Comparison of ENCODE assay signal across 16 cellular contexts in genomic region chrX:147737690-147738089, GRCh38.
DNase-seq lines count a peak whose midpoint lies in the region; ATAC-seq lines count a peak whose summit lies in the region.
"Had no signal": no experiment of that assay in that cellular context is flagged by ENCODE, and none has a peak within 500 bp of the region (broad histone marks: within the 10 kb centered on the region; RNA-seq: fewer than 3 reads in every experiment).

No MANE protein-coding gene starts in this region.

- H3K27me3 Mint-ChIP-seq in activated T-cell treated with anti-CD3 and anti-CD28 coated beads, Interleukin-2, amount 50 U/mL, for 72 hours (ENCODE audit: low read depth): peaks cover 12% of the 10 kb centered on the region
- no peaks in the 10 kb centered on the region for H3K27me3 Mint-ChIP-seq in activated T-helper 2 cell treated with anti-CD3 and anti-CD28 coated beads, Interferon-gamma antibody, Interleukin-2, Interleukin-4, amounts not matched to agents 10 μg/mL and 5 μg/mL and 100 μg/mL, durations not matched to agents 14 hours and 24 hours and 36 hours (ENCODE audit: low read depth)

- ATAC-seq in activated T-cell treated with anti-CD3 and anti-CD28 coated beads, Interleukin-2, amount 50 U/mL, for 72 hours (replicated peaks in 1 of 2): peak; percentile 52 to 54
- ATAC-seq in stimulated activated naive CD8-positive, alpha-beta T cell treated with anti-CD3 and anti-CD28 coated beads, Interleukin-15, Interleukin-2, amounts not matched to agents 100 U/mL and 50 U/mL, for 24 hours: peak; percentile 43
- ATAC-seq in GM21515 (IDR thresholded peaks at IDR 0.05; ENCODE audit: unreplicated experiment): no peak
- ATAC-seq: K562, Panc1 had no signal

- H3K9me3 Mint-ChIP-seq in activated T-cell treated with anti-CD3 and anti-CD28 coated beads, Interleukin-2, amount 50 U/mL, for 72 hours: peaks cover 1 to 2% of the 10 kb centered on the region in 2 donors
- peaks cover 9% of the 10 kb centered on the region for H3K9me3 Mint-ChIP-seq in activated T-helper 2 cell treated with anti-CD3 and anti-CD28 coated beads, Interferon-gamma antibody, Interleukin-2, Interleukin-4, amounts not matched to agents 10 μg/mL and 5 μg/mL and 100 μg/mL, durations not matched to agents 14 hours and 24 hours and 36 hours

- DNase-seq in activated T-cell treated with anti-CD3 and anti-CD28 coated beads, Interleukin-2, amount 50 U/mL, for 72 hours: no peak
- DNase-seq in activated T-cell treated with anti-CD3 and anti-CD28 coated beads, Interleukin-2, amount 50 U/mL, for 48 hours: no peak
- peak; percentile 1 for DNase-seq in KBM-7
- no peak for DNase-seq in activated T-helper 2 cell treated with anti-CD3 and anti-CD28 coated beads, Interferon-gamma antibody, Interleukin-2, Interleukin-4, amounts not matched to agents 10 μg/mL and 5 μg/mL and 100 μg/mL, durations not matched to agents 14 hours and 24 hours and 36 hours (ENCODE audit: low spot score)
- DNase-seq in stimulated activated naive CD8-positive, alpha-beta T cell treated with anti-CD3 and anti-CD28 coated beads, Interleukin-15, Interleukin-2, amounts not matched to agents 100 U/mL and 50 U/mL, for 24 hours: no peak
- no peak for DNase-seq in HK-2 (ENCODE audit: unreplicated experiment)
- DNase-seq: MG63, NCI-H1105 treated with DMSO at 0.1 percent for 48 hours, NCI-H187, NCI-H446 treated with DMSO at 0.1 percent for 48 hours, NCI-H774, Right ventricle myocardium superior, SK-N-SH had no signal

- H3K4me1 Mint-ChIP-seq in activated T-cell treated with anti-CD3 and anti-CD28 coated beads, Interleukin-2, amount 50 U/mL, for 72 hours (ENCODE audit: low read depth): peaks cover 21% of the 10 kb centered on the region
- peaks cover 27% of the 10 kb centered on the region for H3K4me1 Mint-ChIP-seq in activated T-helper 2 cell treated with anti-CD3 and anti-CD28 coated beads, Interferon-gamma antibody, Interleukin-2, Interleukin-4, amounts not matched to agents 10 μg/mL and 5 μg/mL and 100 μg/mL, durations not matched to agents 14 hours and 24 hours and 36 hours (ENCODE audit: low read depth)

- H3K27ac Mint-ChIP-seq in activated T-cell treated with anti-CD3 and anti-CD28 coated beads, Interleukin-2, amount 50 U/mL, for 72 hours: peak overlapping the region; percentile 80
- H3K27ac Mint-ChIP-seq in activated T-helper 2 cell treated with anti-CD3 and anti-CD28 coated beads, Interferon-gamma antibody, Interleukin-2, Interleukin-4, amounts not matched to agents 10 μg/mL and 5 μg/mL and 100 μg/mL, durations not matched to agents 14 hours and 24 hours and 36 hours: peak overlapping the region; percentile 76

- H3K36me3 Mint-ChIP-seq in activated T-cell treated with anti-CD3 and anti-CD28 coated beads, Interleukin-2, amount 50 U/mL, for 72 hours (ENCODE audit: insufficient read depth in 2 of 2): no peaks in the 10 kb centered on the region
- no peaks in the 10 kb centered on the region for H3K36me3 Mint-ChIP-seq in activated T-helper 2 cell treated with anti-CD3 and anti-CD28 coated beads, Interferon-gamma antibody, Interleukin-2, Interleukin-4, amounts not matched to agents 10 μg/mL and 5 μg/mL and 100 μg/mL, durations not matched to agents 14 hours and 24 hours and 36 hours (ENCODE audit: low read depth)

- in situ Hi-C loops in KBM-7 (cut with MboI; ENCODE audit: low pct_unique_long_range_greater_than_20kb, low sequenced_read_pairs): no loop called here

- peak overlapping the region; percentile 18 to 78 for H3K4me3 Mint-ChIP-seq in activated T-cell treated with anti-CD3 and anti-CD28 coated beads, Interleukin-2, amount 50 U/mL, for 72 hours
- peak overlapping the region; percentile 41 for H3K4me3 Mint-ChIP-seq in activated T-helper 2 cell treated with anti-CD3 and anti-CD28 coated beads, Interferon-gamma antibody, Interleukin-2, Interleukin-4, amounts not matched to agents 10 μg/mL and 5 μg/mL and 100 μg/mL, durations not matched to agents 14 hours and 24 hours and 36 hours (ENCODE audit: low read depth)

- intact Hi-C loops in activated T-helper 2 cell treated with anti-CD3 and anti-CD28 coated beads, Interferon-gamma antibody, Interleukin-2, Interleukin-4, amounts not matched to agents 10 μg/mL and 5 μg/mL and 100 μg/mL, durations not matched to agents 14 hours and 24 hours and 36 hours (cut with micrococcal nuclease): loop anchor here (10.0 kb wide), 1 partner anchor 177 kb away; the partner anchor contains the start of gene FMR1
